In genomic region chr6:15882915-15883314, GRCh38 we compare ENCODE assay signal across 30 cellular contexts.
A peak's percentile ranks its signal among the peaks of the same experiment; 100 is the strongest.
DNase-seq lines count a peak whose midpoint lies in the region; ATAC-seq, FAIRE-seq and TF ChIP-seq lines count a peak whose summit lies in the region.
"Had no signal": no experiment of that assay in that cellular context is flagged by ENCODE, and none has a peak within 500 bp of the region (broad histone marks: within the 10 kb centered on the region; RNA-seq: fewer than 3 reads in every experiment).

No MANE protein-coding gene starts in this region.

- POLR2A ChIA-PET in endothelial cell of umbilical vein (lab: Charles Lee), result no interaction called here

- H3K9me3 Mint-ChIP-seq in stimulated activated memory B cell treated with anti-CD40 and anti-IgM and Interleukin-4, amounts not matched to agents 10 μg/mL and 1 μg/mL and 100 μg/mL, for 72 hours, result peaks cover 4% of the 10 kb centered on the region
- H3K9me3 Mint-ChIP-seq: CD8-positive, alpha-beta memory T cell had no signal

- H3K36me3 ChIP-seq in BLaER1, result no peaks in the 10 kb centered on the region
- H3K36me3 ChIP-seq in endothelial cell of umbilical vein (ENCODE audit: control insufficient read depth in 2 of 2, extremely low read depth in 1 of 2, insufficient read depth in 2 of 2, low read length in 2 of 2), result no peaks in the 10 kb centered on the region
- H3K36me3 ChIP-seq: MG63, SJSA1 had no signal

- H3K9me3 ChIP-seq in BLaER1, result peaks cover 9% of the 10 kb centered on the region
- H3K9me3 ChIP-seq in endothelial cell of umbilical vein (replicated peaks; ENCODE audit: control insufficient read depth, insufficient read depth, low read length), result no peaks in the 10 kb centered on the region
- H3K9me3 ChIP-seq: A549, MG63, SJSA1 had no signal

- H3K27ac Mint-ChIP-seq in stimulated activated memory B cell treated with anti-CD40 and anti-IgM and Interleukin-4, amounts not matched to agents 10 μg/mL and 1 μg/mL and 100 μg/mL, for 72 hours, result peak overlapping the region; percentile 67

- H3K9ac ChIP-seq in BLaER1, result no peak overlapping the region
- no peak overlapping the region for H3K9ac ChIP-seq in endothelial cell of umbilical vein (replicated peaks; ENCODE audit: extremely low read depth, insufficient read depth, low read length)

- H3K27me3 ChIP-seq in BLaER1 (no peaks in the 10 kb centered on the region), endothelial cell of umbilical vein (ENCODE audit: control insufficient read depth in 2 of 2, insufficient read depth in 2 of 2, low read length in 2 of 2) (no peaks in the 10 kb centered on the region)
- H3K27me3 ChIP-seq: MG63, SJSA1 had no signal

- peak overlapping the region; percentile 60 for H2AFZ ChIP-seq in endothelial cell of umbilical vein (ENCODE audit: low read depth, low read length)

- no peak overlapping the region for H3K4me3 ChIP-seq in BLaER1
- no peak overlapping the region for H3K4me3 ChIP-seq in endothelial cell of umbilical vein (replicated peaks in 1 of 3; ENCODE audit: insufficient read depth in 1 of 3, low read depth in 1 of 3, low read length in 3 of 3)
- H3K4me3 ChIP-seq: A549, GM12878, MG63, SJSA1 had no signal

- no peak for TF ChIP-seq POLR2A in endothelial cell of umbilical vein (IDR thresholded peaks at IDR 0.05; ENCODE audit: low read depth, low read length)

- peaks cover 44% of the 10 kb centered on the region for H3K4me1 Mint-ChIP-seq in stimulated activated memory B cell treated with anti-CD40 and anti-IgM and Interleukin-4, amounts not matched to agents 10 μg/mL and 1 μg/mL and 100 μg/mL, for 72 hours

- no peaks in the 10 kb centered on the region for H3K79me2 ChIP-seq in endothelial cell of umbilical vein (ENCODE audit: control insufficient read depth, insufficient read depth, low read length)

- CTCF ChIA-PET in endothelial cell of umbilical vein (lab: Charles Lee), result interaction anchor here (1.0 kb wide), 1 partner anchor 11 kb away, joined by 3 read pairs; no protein-coding TSS in a partner anchor

- H3K4me1 ChIP-seq in BLaER1, result peaks cover 91% of the 10 kb centered on the region
- peaks cover 16% of the 10 kb centered on the region for H3K4me1 ChIP-seq in endothelial cell of umbilical vein (ENCODE audit: control insufficient read depth, extremely low read depth, insufficient read depth, low read length)
- H3K4me1 ChIP-seq: A549 had no signal

- intact Hi-C loops in endothelial cell of umbilical vein (cut with micrococcal nuclease), result loop anchor here (5.0 kb wide), 1 partner anchor 79 kb away; no protein-coding TSS in a partner anchor

- ATAC-seq in stimulated activated memory B cell treated with anti-CD40 and anti-IgM and Interleukin-4, amounts not matched to agents 10 μg/mL and 1 μg/mL and 100 μg/mL, for 72 hours, result no peak
- no peak for ATAC-seq in GM19397 (IDR thresholded peaks at IDR 0.05; ENCODE audit: unreplicated experiment)
- ATAC-seq: A549, GM12878 had no signal

- H4K20me1 ChIP-seq in BLaER1 (no peaks in the 10 kb centered on the region), endothelial cell of umbilical vein (replicated peaks; ENCODE audit: control insufficient read depth, extremely low read depth, insufficient read depth, low read length) (no peaks in the 10 kb centered on the region)

- H3K36me3 Mint-ChIP-seq in stimulated activated memory B cell treated with anti-CD40 and anti-IgM and Interleukin-4, amounts not matched to agents 10 μg/mL and 1 μg/mL and 100 μg/mL, for 72 hours, result peaks cover 5% of the 10 kb centered on the region
- H3K36me3 Mint-ChIP-seq: CD8-positive, alpha-beta memory T cell had no signal

- dilution Hi-C loops in endothelial cell of umbilical vein (cut with MboI; ENCODE audit: extremely low pct_ligation_motif_present, low sequenced_read_pairs), result no loop called here

- H3K27ac ChIP-seq in BLaER1, result peak overlapping the region; percentile 58
- no peak overlapping the region for H3K27ac ChIP-seq in endothelial cell of umbilical vein (ENCODE audit: insufficient read depth, low read depth, low read length)
- H3K27ac ChIP-seq: A549, SJSA1 had no signal

- H3K4me3 Mint-ChIP-seq in stimulated activated memory B cell treated with anti-CD40 and anti-IgM and Interleukin-4, amounts not matched to agents 10 μg/mL and 1 μg/mL and 100 μg/mL, for 72 hours, result no peak overlapping the region
- H3K4me3 Mint-ChIP-seq: CD14-positive monocyte; CD8-positive, alpha-beta memory T cell had no signal

- H3K4me2 ChIP-seq in BLaER1 (peak overlapping the region; percentile 86; the same call in 1 of the 2 replicates), endothelial cell of umbilical vein (ENCODE audit: insufficient read depth, low read length) (no peak overlapping the region)
- H3K4me2 ChIP-seq: A549 had no signal

- no peak for TF ChIP-seq CTCF in endothelial cell of umbilical vein (IDR thresholded peaks at IDR 0.05; ENCODE audit: extremely low read depth in 1 of 2, insufficient read depth in 1 of 2, low read depth in 1 of 2, low read length in 2 of 2)

- no peaks in the 10 kb centered on the region for H3K27me3 Mint-ChIP-seq in stimulated activated memory B cell treated with anti-CD40 and anti-IgM and Interleukin-4, amounts not matched to agents 10 μg/mL and 1 μg/mL and 100 μg/mL, for 72 hours

- DNase-seq in RPMI7951 (ENCODE audit: low read depth) (peak; percentile 21), endothelial cell of umbilical vein (ENCODE audit: low read depth, low spot score) (peak; percentile 34), HCEC 1CT (no peak), NCI-H1092 (lab: John Stamatoyannopoulos, UW) (no peak)
- DNase-seq: AML-193; CD8-positive, alpha-beta memory T cell; DMS 273 treated with DMSO at 0.1 percent for 48 hours; DMS79; EL; GDM1; H7; IMR-90; KG1; MG63; NCI-H1417 treated with DMSO at 0.1 percent for 48 hours; NCI-H1694 treated with DMSO at 0.1 percent for 48 hours; NCI-H2081 treated with DMSO at 0.1 percent for 48 hours; NCI-H2171 treated with DMSO at 0.1 percent for 48 hours; NCI-H345; NCI-H524 treated with DMSO at 0.1 percent for 48 hours; NCI-H774; T-helper 1 cell had no signal

- FAIRE-seq in endothelial cell of umbilical vein (lab: Jason Lieb, UNC), result peak; percentile 48
- FAIRE-seq: A549, GM12878, RCC 7860 had no signal

- BruUV-seq in endothelial cell of umbilical vein (replicated peaks; lab: Mats Ljungman, UMichigan), result no TSS peak

- H3K9me1 ChIP-seq in endothelial cell of umbilical vein (replicated peaks; ENCODE audit: control insufficient read depth, extremely low read depth, insufficient read depth, low read length), result no peaks in the 10 kb centered on the region

TF ChIP-seq in endothelial cell of umbilical vein, 7 proteins besides CTCF, POLR2A, EP300 and RAD21:
- no peak for TF ChIP-seq POLR2AphosphoS5 (IDR thresholded peaks at IDR 0.05; ENCODE audit: insufficient read depth, low read depth, low read length)
- TF ChIP-seq EZH2 (IDR thresholded peaks at IDR 0.05; ENCODE audit: borderline replicate concordance, low read depth, low read length, severe bottlenecking), result no peak
TF ChIP-seq in endothelial cell of umbilical vein: peak in this region for 0.

Comparison
In these comparisons a context has a peak if more than half of its experiments do, and no peak if none do; other contexts are left out.
1. DNase-seq: peak in RPMI7951 (single experiment) and endothelial cell of umbilical vein (single experiment); none in HCEC 1CT (single experiment) and NCI-H1092 (single experiment).